Comparison of ENCODE assay signal across 21 cellular contexts in the genomic region with DNA sequence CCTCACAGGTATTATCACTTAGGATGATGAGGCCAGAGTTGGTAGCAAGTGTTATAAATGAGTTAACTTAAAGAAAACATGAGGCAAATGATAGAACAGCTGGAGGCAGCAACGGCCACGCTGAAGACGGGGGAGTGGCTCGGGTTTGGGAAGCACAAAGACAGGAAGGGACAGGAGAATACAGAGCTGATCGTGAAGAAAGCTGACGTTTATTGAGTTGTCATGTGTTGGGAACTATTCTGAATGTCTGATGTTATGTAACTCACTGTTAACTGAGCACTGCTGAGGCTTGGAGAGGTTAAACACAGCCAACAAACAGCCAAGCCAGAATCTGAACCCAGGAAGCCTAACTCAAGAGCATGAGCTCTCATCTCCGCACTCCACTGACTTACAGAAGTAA. TPM values are rescaled to one million over a fixed set of nuclear protein-coding genes. Genes with fewer than 3 reads are reported as not detected.
DNase-seq lines count a peak whose midpoint lies in the region; ATAC-seq and TF ChIP-seq lines count a peak whose summit lies in the region.
"Had no signal": no experiment of that assay in that cellular context is flagged by ENCODE, and none has a peak within 500 bp of the region (broad histone marks: within the 10 kb centered on the region; RNA-seq: fewer than 3 reads in every experiment).

No MANE protein-coding gene starts in this region.

- H3K4me3 Mint-ChIP-seq in chondrocyte (ENCODE audit: unreplicated experiment) (no peak overlapping the region), nephron (no peak overlapping the region)
- H3K4me3 Mint-ChIP-seq: activated naive CD4-positive, alpha-beta T cell treated with anti-CD3 and anti-CD28 coated beads, Interleukin-2, amount 10 ng/mL, durations not matched to agents 7 days and 5 days; memory B cell; naive B cell; type B pancreatic cell had no signal

- H3K36me3 Mint-ChIP-seq in chondrocyte (ENCODE audit: low read depth) (no peaks in the 10 kb centered on the region), nephron (ENCODE audit: low read depth) (no peaks in the 10 kb centered on the region)
- H3K36me3 Mint-ChIP-seq: activated naive CD4-positive, alpha-beta T cell treated with anti-CD3 and anti-CD28 coated beads, Interleukin-2, amount 10 ng/mL, durations not matched to agents 7 days and 5 days; memory B cell; naive B cell; type B pancreatic cell had no signal

- H3K36me3 ChIP-seq in heart right ventricle (peaks cover 0 to 22% (median 0%) of the 10 kb centered on the region in 9 donors), suprapubic skin (no peaks in the 10 kb centered on the region)
- H3K36me3 ChIP-seq: ascending aorta had no signal

- peaks cover 9% of the 10 kb centered on the region for H3K9me3 Mint-ChIP-seq in chondrocyte (ENCODE audit: low read depth)
- H3K9me3 Mint-ChIP-seq in nephron = peaks cover 8% of the 10 kb centered on the region
- H3K9me3 Mint-ChIP-seq: activated naive CD4-positive, alpha-beta T cell treated with anti-CD3 and anti-CD28 coated beads, Interleukin-2, amount 10 ng/mL, durations not matched to agents 7 days and 5 days; memory B cell had no signal

- 24 to 26% methylated on average over 7 of the region's 7 CpGs for WGBS in heart right ventricle, 2 donors
- WGBS in suprapubic skin = 32% methylated on average over 7 of the region's 7 CpGs

- H3K27me3 ChIP-seq in heart right ventricle (peaks cover 0 to 5% (median 0%) of the 10 kb centered on the region in 7 donors), suprapubic skin (no peaks in the 10 kb centered on the region), foreskin keratinocyte (peaks cover 2% of the 10 kb centered on the region)
- H3K27me3 ChIP-seq: ascending aorta had no signal

- no peak for TF ChIP-seq POLR2A in suprapubic skin (IDR thresholded peaks at IDR 0.05)

- DNase-seq in chondrocyte (ENCODE audit: low spot score) = peak; percentile 19
- DNase-seq in heart right ventricle = no peak
- DNase-seq in suprapubic skin (ENCODE audit: low spot score in 2 of 2) = peak in 1 of 2 donors; percentile 22
- DNase-seq in foreskin keratinocyte = no peak
- DNase-seq: activated CD4-positive, CD25-positive, alpha-beta regulatory T cell treated with anti-CD3 and anti-CD28 coated beads, Interleukin-2, amount 50 U/mL, for 72 hours; activated CD8-positive, alpha-beta memory T cell treated with anti-CD3 and anti-CD28 coated beads for 24 hours; activated naive CD4-positive, alpha-beta T cell treated with anti-CD3 and anti-CD28 coated beads, Interleukin-2, amount 10 ng/mL, durations not matched to agents 7 days and 5 days; activated T-cell treated with anti-CD3 and anti-CD28 coated beads, Interleukin-2, amount 50 U/mL, for 48 hours; DMS79 treated with DMSO at 0.1 percent for 48 hours; H7; naive B cell; NCI-H526 treated with DMSO at 0.1 percent for 48 hours; stomach had no signal

- intact Hi-C loops in heart right ventricle (cut with DNase I) = loop anchor here in 2 of 10 donors (5.0 kb wide), 2 partner anchors 49 to 59 kb away; no protein-coding TSS in a partner anchor

- H3K9me3 ChIP-seq in heart right ventricle = peaks cover 0 to 3% (median 0%) of the 10 kb centered on the region in 11 donors
- no peaks in the 10 kb centered on the region for H3K9me3 ChIP-seq in suprapubic skin
- H3K9me3 ChIP-seq: ascending aorta, stomach had no signal

- no peak for TF ChIP-seq EP300 in suprapubic skin (IDR thresholded peaks at IDR 0.05)

- H3K4me3 ChIP-seq in heart right ventricle = no peak overlapping the region
- no peak overlapping the region for H3K4me3 ChIP-seq in suprapubic skin
- H3K4me3 ChIP-seq: ascending aorta, stomach had no signal

- ATAC-seq in heart right ventricle (peak; percentile 59 to 86 (median 80)), HG02885 (IDR thresholded peaks at IDR 0.05; ENCODE audit: poor library complexity, unreplicated experiment) (no peak), foreskin keratinocyte (no peak), HG03460 (IDR thresholded peaks at IDR 0.05; ENCODE audit: unreplicated experiment) (no peak)
- ATAC-seq: esophagus mucosa had no signal

- H3K4me1 ChIP-seq in heart right ventricle (peaks cover 13 to 48% (median 37%) of the 10 kb centered on the region in 9 donors), suprapubic skin (peaks cover 25% of the 10 kb centered on the region), foreskin keratinocyte (no peaks in the 10 kb centered on the region)
- H3K4me1 ChIP-seq: ascending aorta had no signal

- H3K27ac ChIP-seq in heart right ventricle = peak overlapping the region in 9 of 10 donors; percentile 49 to 86 (median 67)
- H3K27ac ChIP-seq in suprapubic skin = peak overlapping the region; percentile 54
- H3K27ac ChIP-seq in foreskin keratinocyte = no peak overlapping the region
- H3K27ac ChIP-seq: RWPE1 had no signal

- H3K27me3 Mint-ChIP-seq in chondrocyte (ENCODE audit: low read depth) (peaks cover 50% of the 10 kb centered on the region), nephron (ENCODE audit: low read depth) (peaks cover 19% of the 10 kb centered on the region)

- H3K4me1 Mint-ChIP-seq in chondrocyte (ENCODE audit: low read depth) = no peaks in the 10 kb centered on the region
- H3K4me1 Mint-ChIP-seq in nephron = peaks cover 14% of the 10 kb centered on the region
- H3K4me1 Mint-ChIP-seq: activated naive CD4-positive, alpha-beta T cell treated with anti-CD3 and anti-CD28 coated beads, Interleukin-2, amount 10 ng/mL, durations not matched to agents 7 days and 5 days; memory B cell; naive B cell had no signal

- TF ChIP-seq CTCF in chondrocyte (IDR thresholded peaks at IDR 0.05) (no peak), heart right ventricle (IDR thresholded peaks at IDR 0.05) (no peak), nephron (IDR thresholded peaks at IDR 0.05; ENCODE audit: unreplicated experiment in 3 of 3) (no peak), suprapubic skin (IDR thresholded peaks at IDR 0.05) (no peak), foreskin keratinocyte (conservative IDR thresholded peaks at IDR 0.05) (no peak)

- H3K27ac Mint-ChIP-seq in chondrocyte (ENCODE audit: unreplicated experiment) (no peak overlapping the region), nephron (peak overlapping the region; percentile 41 to 85 (median 65))
- H3K27ac Mint-ChIP-seq: activated naive CD4-positive, alpha-beta T cell treated with anti-CD3 and anti-CD28 coated beads, Interleukin-2, amount 10 ng/mL, durations not matched to agents 7 days and 5 days; memory B cell; type B pancreatic cell had no signal

RNA-seq across cellular contexts. Expression of gene FGD5, which starts 42.3 kb away (rescaled TPM):
- total RNA-seq in chondrocyte (0.22 to 0.46 TPM (median 0.28 TPM) in 3 replicates), heart right ventricle (10 to 100 TPM; 10.8 to 23.4 (median 16.6) TPM), suprapubic skin (10 to 100 TPM in 2 of 4 donors, 1 to 10 TPM in 2; 2.8 to 15.5 (median 7.1) TPM), foreskin keratinocyte (not detected in 2 replicates)
- polyA plus RNA-seq in heart right ventricle (10 to 100 TPM in 1 of 2 donors, 1 to 10 TPM in 1; 8.9 to 11.0 TPM), foreskin keratinocyte (not detected in 2 replicates)

Comparison
In these comparisons a context has a peak if more than half of its experiments do, and no peak if none do; other contexts are left out.
1. ATAC-seq: peak in heart right ventricle (8 of 8); none in HG02885 (single experiment), foreskin keratinocyte (single experiment) and HG03460 (single experiment).